17 cellular contexts compared by ENCODE assay signal in genomic region chr5:167626341-167627118, GRCh38.
"Had no signal": no experiment of that assay in that cellular context is flagged by ENCODE, and none has a peak within 500 bp of the region (broad histone marks: within the 10 kb centered on the region; RNA-seq: fewer than 3 reads in every experiment).

No MANE protein-coding gene starts in this region.

- H3K27me3 Mint-ChIP-seq: activated naive CD8-positive, alpha-beta T cell treated with anti-CD3 and anti-CD28 coated beads, Interleukin-2, amount 50 U/mL, for 24 hours; effector memory CD8-positive, alpha-beta T cell; natural killer cell treated with Interleukin-12 subunit alpha and Interleukin-12 subunit beta and Interleukin-15 and Interleukin-18, amount 100 ng/mL, for 72 hours; stimulated activated memory B cell treated with anti-CD40 and anti-IgM and Interleukin-4, amounts not matched to agents 10 μg/mL and 1 μg/mL and 100 μg/mL, for 72 hours had no signal

- DNase-seq: activated CD4-positive, alpha-beta T cell treated with anti-CD3 and anti-CD28 coated beads, Interleukin-2, amount 50 U/mL, for 48 hours; activated CD4-positive, CD25-positive, alpha-beta regulatory T cell treated with anti-CD3 and anti-CD28 coated beads, Interleukin-2, amount 50 U/mL, for 72 hours; activated CD8-positive, alpha-beta memory T cell treated with anti-CD3 and anti-CD28 coated beads, Interleukin-2, amount 50 U/mL, for 4 hours; activated naive CD4-positive, alpha-beta T cell treated with Interleukin-2 at 50 U/mL for 16 hours; activated naive CD8-positive, alpha-beta T cell treated with anti-CD3 and anti-CD28 coated beads, Interleukin-2, amount 50 U/mL, for 24 hours; effector memory CD8-positive, alpha-beta T cell; glutamatergic neuron; occipital lobe; right lobe of liver; spleen; stimulated activated CD4-positive, alpha-beta T cell treated with anti-CD3 and anti-CD28 coated beads, Interleukin-1b, Interleukin-23, amount 100 ng/mL, for 48 hours; substantia nigra; trophoblast cell had no signal

- H3K27ac ChIP-seq: right lobe of liver, spleen had no signal

- ATAC-seq: activated naive CD8-positive, alpha-beta T cell treated with anti-CD3 and anti-CD28 coated beads, Interleukin-2, amount 50 U/mL, for 24 hours; effector memory CD8-positive, alpha-beta T cell; natural killer cell treated with Interleukin-12 subunit alpha and Interleukin-12 subunit beta and Interleukin-15 and Interleukin-18, amount 100 ng/mL, for 72 hours; right lobe of liver; stimulated activated memory B cell treated with anti-CD40 and anti-IgM and Interleukin-4, amounts not matched to agents 10 μg/mL and 1 μg/mL and 100 μg/mL, for 72 hours had no signal

- H3K4me3 ChIP-seq: right lobe of liver, spleen had no signal

- H3K27ac Mint-ChIP-seq: activated naive CD8-positive, alpha-beta T cell treated with anti-CD3 and anti-CD28 coated beads, Interleukin-2, amount 50 U/mL, for 24 hours; activated T-helper 1 cell treated with anti-CD3 and anti-CD28 coated beads, Interleukin-12 subunit alpha, Interleukin-12 subunit beta, Interleukin-2, Interleukin-4 antibody, amounts not matched to agents 30 ng/mL and 10 ng/mL and 1 ng/mL, durations not matched to agents 14 hours and 24 hours and 36 hours; effector memory CD8-positive, alpha-beta T cell; natural killer cell treated with Interleukin-12 subunit alpha and Interleukin-12 subunit beta and Interleukin-15 and Interleukin-18, amount 100 ng/mL, for 72 hours; progenitor cell of endocrine pancreas; stimulated activated memory B cell treated with anti-CD40 and anti-IgM and Interleukin-4, amounts not matched to agents 10 μg/mL and 1 μg/mL and 100 μg/mL, for 72 hours had no signal

- H3K4me3 Mint-ChIP-seq: activated naive CD8-positive, alpha-beta T cell treated with anti-CD3 and anti-CD28 coated beads, Interleukin-2, amount 50 U/mL, for 24 hours; activated T-helper 1 cell treated with anti-CD3 and anti-CD28 coated beads, Interleukin-12 subunit alpha, Interleukin-12 subunit beta, Interleukin-2, Interleukin-4 antibody, amounts not matched to agents 30 ng/mL and 10 ng/mL and 1 ng/mL, durations not matched to agents 14 hours and 24 hours and 36 hours; effector memory CD8-positive, alpha-beta T cell; natural killer cell treated with Interleukin-12 subunit alpha and Interleukin-12 subunit beta and Interleukin-15 and Interleukin-18, amount 100 ng/mL, for 72 hours; stimulated activated memory B cell treated with anti-CD40 and anti-IgM and Interleukin-4, amounts not matched to agents 10 μg/mL and 1 μg/mL and 100 μg/mL, for 72 hours had no signal

- H3K9me3 ChIP-seq: right lobe of liver had no signal

- H3K27me3 ChIP-seq: right lobe of liver, spleen had no signal

- H3K9me3 Mint-ChIP-seq: activated naive CD8-positive, alpha-beta T cell treated with anti-CD3 and anti-CD28 coated beads, Interleukin-2, amount 50 U/mL, for 24 hours; stimulated activated memory B cell treated with anti-CD40 and anti-IgM and Interleukin-4, amounts not matched to agents 10 μg/mL and 1 μg/mL and 100 μg/mL, for 72 hours had no signal

- H3K36me3 ChIP-seq: right lobe of liver, spleen had no signal

- H3K4me1 ChIP-seq: right lobe of liver, spleen had no signal

- H3K36me3 Mint-ChIP-seq: natural killer cell treated with Interleukin-12 subunit alpha and Interleukin-12 subunit beta and Interleukin-15 and Interleukin-18, amount 100 ng/mL, for 72 hours; stimulated activated memory B cell treated with anti-CD40 and anti-IgM and Interleukin-4, amounts not matched to agents 10 μg/mL and 1 μg/mL and 100 μg/mL, for 72 hours had no signal

- H3K4me1 Mint-ChIP-seq: activated naive CD8-positive, alpha-beta T cell treated with anti-CD3 and anti-CD28 coated beads, Interleukin-2, amount 50 U/mL, for 24 hours; stimulated activated memory B cell treated with anti-CD40 and anti-IgM and Interleukin-4, amounts not matched to agents 10 μg/mL and 1 μg/mL and 100 μg/mL, for 72 hours had no signal
